1 cellular context compared by ENCODE assay signal in the genomic region with DNA sequence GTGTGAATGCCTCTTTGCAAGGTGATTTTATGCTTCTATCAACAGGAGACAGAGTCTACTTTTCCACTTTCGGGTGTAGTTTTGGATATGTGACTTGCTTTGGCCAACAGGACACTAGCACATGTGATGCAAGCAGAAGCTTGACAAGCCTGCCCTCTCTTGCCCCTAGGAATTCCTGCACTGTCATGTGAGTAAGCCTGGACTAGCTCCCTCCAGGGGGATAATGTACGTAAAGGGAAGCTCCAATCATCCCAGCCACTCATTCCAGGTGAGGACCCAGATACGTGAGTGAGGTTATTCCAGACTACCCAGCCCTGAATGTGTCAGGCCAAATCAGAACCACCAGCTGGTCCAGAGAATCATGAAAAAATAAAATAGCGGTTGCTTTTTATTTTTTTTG.
TF ChIP-seq lines count a peak whose summit lies in the region.

No MANE protein-coding gene starts in this region.

TF ChIP-seq in SK-N-SH, 30 proteins besides CTCF, POLR2A, EP300 and RAD21 (continued from another document):
- TF ChIP-seq REST (IDR thresholded peaks at IDR 0.05; ENCODE audit: low read depth, low read length) = no peak
TF ChIP-seq in SK-N-SH: peak in this region for 0.
